In the genomic region with DNA sequence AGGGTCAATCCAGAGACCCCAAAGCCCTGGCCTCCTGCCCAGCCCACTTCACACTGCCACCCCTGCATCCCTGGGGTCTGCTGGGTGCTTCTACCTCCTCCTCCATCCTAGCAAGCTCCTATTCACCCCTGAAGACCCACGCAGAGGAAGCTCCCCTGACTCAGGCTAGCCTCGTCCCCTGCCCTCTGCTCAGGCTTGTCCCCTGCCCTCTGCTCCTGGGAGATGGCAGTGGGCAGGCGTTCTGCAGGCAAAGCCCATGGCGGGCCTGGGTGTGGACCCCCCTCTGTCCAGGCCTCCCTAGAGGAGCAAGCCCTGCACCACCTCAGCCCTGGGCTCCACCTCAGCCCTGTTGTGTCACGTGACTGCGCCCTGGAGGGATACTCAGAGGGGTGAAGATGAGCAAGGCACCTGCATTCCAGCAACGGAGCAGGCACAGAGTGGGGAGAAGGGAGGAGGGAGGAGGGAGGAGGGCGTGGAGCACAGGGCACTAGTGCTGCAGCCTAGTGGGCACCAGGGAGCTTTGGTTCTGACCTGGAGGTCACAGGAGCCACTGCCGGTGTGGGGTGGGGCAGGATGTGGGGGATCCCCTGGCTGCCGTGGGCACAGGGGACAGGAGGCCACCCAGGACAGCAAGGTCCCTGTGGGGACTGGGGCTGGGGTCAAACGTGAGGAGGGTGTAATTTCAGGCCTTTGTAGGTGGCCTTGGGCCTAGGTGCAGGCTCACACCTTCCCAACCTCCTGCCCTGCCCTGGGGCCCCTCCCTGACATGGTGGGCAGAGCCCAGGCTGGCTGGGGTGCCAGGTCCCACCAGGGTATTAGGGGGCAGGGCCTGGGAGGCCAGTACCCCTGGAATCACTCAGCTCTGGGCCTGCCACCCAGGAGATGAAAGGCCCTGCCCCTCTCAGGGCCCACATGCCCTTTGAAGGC, we compare ENCODE assay signal across 20 cellular contexts. TPM values are rescaled to one million over a fixed set of nuclear protein-coding genes. Genes with fewer than 3 reads are reported as not detected.
DNase-seq lines count a peak whose midpoint lies in the region; ATAC-seq, FAIRE-seq and TF ChIP-seq lines count a peak whose summit lies in the region.
"Had no signal": no experiment of that assay in that cellular context is flagged by ENCODE, and none has a peak within 500 bp of the region (broad histone marks: within the 10 kb centered on the region; RNA-seq: fewer than 3 reads in every experiment).

No MANE protein-coding gene starts in this region.

- H3K27ac ChIP-seq in left ventricle myocardium inferior (replicated peaks) = no peak overlapping the region
- peak overlapping the region; percentile 93 for H3K27ac ChIP-seq in HepG2 (ENCODE audit: extremely low read length, insufficient read depth, low read length)
- H3K27ac ChIP-seq: Peyer's patch, VCaP had no signal

- H3K4me2 ChIP-seq in HepG2 (ENCODE audit: low read depth, low read length) = peak overlapping the region; percentile 88

- peak overlapping the region; percentile 71 for H3K9ac ChIP-seq in HepG2 (ENCODE audit: insufficient read depth, low read depth, low read length)

- TF ChIP-seq RAD21 in HepG2 (CRISPR knock-in tag; IDR thresholded peaks at IDR 0.05) = no peak

- DNase-seq in Right ventricle myocardium superior (no peak), left ventricle myocardium inferior (no peak), WTC11 (ENCODE audit: low spot score) (no peak), HepG2 (ENCODE audit: low spot score) (no peak), retina (no peak), NCI-H2227 treated with DMSO at 0.1 percent for 48 hours (lab: John Stamatoyannopoulos, UW) (no peak), RCC 7860 (ENCODE audit: low spot score) (no peak), HCEC 1CT (no peak)
- DNase-seq: ACHN; activated CD8-positive, alpha-beta T cell treated with anti-CD3 and anti-CD28 coated beads, Interleukin-2, amount 10 ng/mL, durations not matched to agents 7 days and 5 days; central memory CD4-positive, alpha-beta T cell; effector CD8-positive, alpha-beta T cell; natural killer cell; Peyer's patch; stimulated activated CD4-positive, alpha-beta T cell treated with anti-CD3 and anti-CD28 coated beads, Interleukin-12 subunit alpha, Interleukin-12 subunit beta, amount 100 ng/mL, for 4 hours; stimulated activated naive CD4-positive, alpha-beta T cell had no signal

- no peak overlapping the region for H2AFZ ChIP-seq in HepG2 (ENCODE audit: low read length)

- no peak for FAIRE-seq in HepG2 (lab: Jason Lieb, UNC)
- FAIRE-seq in RCC 7860 (lab: Jason Lieb, UNC) = no peak

- H3K36me3 ChIP-seq in left ventricle myocardium inferior (no peaks in the 10 kb centered on the region), HepG2 (replicated peaks in 1 of 2; ENCODE audit: control insufficient read depth in 1 of 2, insufficient read depth in 2 of 2, low read length in 2 of 2) (no peaks in the 10 kb centered on the region)
- H3K36me3 ChIP-seq: adrenal gland, Peyer's patch had no signal

- intact Hi-C loops in Right ventricle myocardium superior (cut with DNase I) = no loop called here
- intact Hi-C loops in left ventricle myocardium inferior (cut with micrococcal nuclease) = no loop called here
- intact Hi-C loops in HepG2 (cut with micrococcal nuclease; ENCODE audit: unreplicated experiment) = loop anchor here (2.0 kb wide), 2 partner anchors 17 to 19 kb away; no protein-coding TSS in a partner anchor

- H3K9me3 ChIP-seq in left ventricle myocardium inferior (replicated peaks) = no peaks in the 10 kb centered on the region
- H3K9me3 ChIP-seq in HepG2 (ENCODE audit: low read length) = no peaks in the 10 kb centered on the region
- H3K9me3 ChIP-seq: adrenal gland, Peyer's patch had no signal

- BruUV-seq in HepG2 (replicated peaks; lab: Mats Ljungman, UMichigan) = no TSS peak

- no peak overlapping the region for H3K4me3 ChIP-seq in left ventricle myocardium inferior
- peak overlapping the region; percentile 42 to 71 (median 55); a peak in 5 of 6 replicates for H3K4me3 ChIP-seq in HepG2 (replicated peaks in 1 of 3; ENCODE audit: insufficient read depth in 1 of 3, low read depth in 2 of 3, low read length in 3 of 3)

- no peak for TF ChIP-seq EP300 in HepG2 (IDR thresholded peaks at IDR 0.05; ENCODE audit: low read depth in 2 of 2, low read length in 2 of 2)
- TF ChIP-seq EP300 in HepG2 (CRISPR knock-in tag; IDR thresholded peaks at IDR 0.05; ENCODE audit: borderline replicate concordance) = no peak

- in situ Hi-C loops in HepG2 (cut with HindIII; ENCODE audit: extremely low pct_ligation_motif_present, low pct_unique_long_range_greater_than_20kb) = no loop called here

- H3K27me3 ChIP-seq in left ventricle myocardium inferior (ENCODE audit: low read depth) (peaks cover 39% of the 10 kb centered on the region), HepG2 (ENCODE audit: control insufficient read depth in 1 of 2, insufficient read depth in 2 of 2, low read length in 2 of 2) (no peaks in the 10 kb centered on the region)
- H3K27me3 ChIP-seq: adrenal gland had no signal

- ATAC-seq in Right ventricle myocardium superior (ENCODE audit: poor library complexity) = peak; percentile 8
- ATAC-seq in WTC11 = no peak
- peak; percentile 0 for ATAC-seq in HepG2
- ATAC-seq: activated CD8-positive, alpha-beta T cell treated with anti-CD3 and anti-CD28 coated beads, Interleukin-2, amount 10 ng/mL, durations not matched to agents 7 days and 5 days had no signal

- H3K4me1 Mint-ChIP-seq in WTC11 = peaks cover 13% of the 10 kb centered on the region

- H3K4me3 Mint-ChIP-seq in WTC11 = no peak overlapping the region
- H3K4me3 Mint-ChIP-seq: activated CD8-positive, alpha-beta T cell treated with anti-CD3 and anti-CD28 coated beads, Interleukin-2, amount 10 ng/mL, durations not matched to agents 7 days and 5 days; H9; natural killer cell had no signal

- POLR2A ChIA-PET in WTC11 (lab: Charles Lee) = interaction anchor here (0.7 to 2.8 kb wide), 3 partner anchors 11 to 27 kb away, joined by 3 to 12 read pairs (median 4); partner anchors contain the start of gene FGFR3
- POLR2A ChIA-PET in HepG2 (lab: Yijun Ruan, JAX) = interaction anchor here (0.8 to 34.3 kb wide), 8 partner anchors 8 to 43 kb away, joined by 3 to 1258 read pairs (median 20); partner anchors contain the start of gene FGFR3

- no peaks in the 10 kb centered on the region for H4K20me1 ChIP-seq in HepG2 (ENCODE audit: insufficient read depth, low read length)

- CTCF ChIA-PET in WTC11 (lab: Charles Lee) (interaction anchor here (0.8 to 5.7 kb wide), 7 partner anchors 14 to 45 kb away, joined by 3 to 88 read pairs (median 19); partner anchors contain the start of genes FGFR3, TACC3 and TMEM129), HepG2 (lab: Yijun Ruan, JAX; ENCODE audit: low intra/inter-chr PET ratio, low total read pairs) (interaction anchor here (2.0 kb wide), 1 partner anchor 17 kb away, joined by 6 read pairs; no protein-coding TSS in a partner anchor)

- H3K79me2 ChIP-seq in HepG2 (ENCODE audit: insufficient read depth, low read length) = no peaks in the 10 kb centered on the region

- peaks cover 29% of the 10 kb centered on the region for H3K4me1 ChIP-seq in left ventricle myocardium inferior
- H3K4me1 ChIP-seq in HepG2 (ENCODE audit: insufficient read depth, low read length) = peaks cover 79% of the 10 kb centered on the region

- H3K27ac Mint-ChIP-seq in WTC11 = peak overlapping the region; percentile 60; the same call in 1 of the 2 replicates
- H3K27ac Mint-ChIP-seq: activated CD8-positive, alpha-beta T cell treated with anti-CD3 and anti-CD28 coated beads, Interleukin-2, amount 10 ng/mL, durations not matched to agents 7 days and 5 days; activated T-helper 2 cell treated with anti-CD3 and anti-CD28 coated beads, Interferon-gamma antibody, Interleukin-2, Interleukin-4, amounts not matched to agents 10 μg/mL and 5 μg/mL and 100 μg/mL, durations not matched to agents 14 hours and 24 hours and 36 hours; H9; natural killer cell had no signal

- no peaks in the 10 kb centered on the region for H3K36me3 Mint-ChIP-seq in WTC11
- H3K36me3 Mint-ChIP-seq: natural killer cell had no signal

- TF ChIP-seq CTCF in left ventricle myocardium inferior (IDR thresholded peaks at IDR 0.05; ENCODE audit: borderline replicate concordance) (no peak), WTC11 (IDR thresholded peaks at IDR 0.05) (no peak), HepG2 (CRISPR knock-in tag; IDR thresholded peaks at IDR 0.05) (peak; percentile 20; the same call in 1 of the 2 replicates)

- no peaks in the 10 kb centered on the region for H3K9me3 Mint-ChIP-seq in WTC11
- H3K9me3 Mint-ChIP-seq: activated T-helper 2 cell treated with anti-CD3 and anti-CD28 coated beads, Interferon-gamma antibody, Interleukin-2, Interleukin-4, amounts not matched to agents 10 μg/mL and 5 μg/mL and 100 μg/mL, durations not matched to agents 14 hours and 24 hours and 36 hours; H9; natural killer cell had no signal

- TF ChIP-seq POLR2A in HepG2 (IDR thresholded peaks at IDR 0.05; ENCODE audit: insufficient read depth in 1 of 2, low read depth in 2 of 2, low read length in 2 of 2) = no peak

- peaks cover 4% of the 10 kb centered on the region for H3K27me3 Mint-ChIP-seq in WTC11 (ENCODE audit: low read depth)

- WGBS in HepG2 (ENCODE audit: low lambda C conversion rate) = 0% methylated on average over 4 of the region's 11 CpGs

RNA-seq across cellular contexts. Expression of gene FGFR3, which starts 27.4 kb away (rescaled TPM):
- total RNA-seq in Right ventricle myocardium superior (2.9 TPM), left ventricle myocardium inferior (3.5 TPM), WTC11 (2021) (18.2 to 19.9 TPM (median 19.7 TPM) in 3 replicates), HepG2 (2016; rRNA removed; fragmentation: Illumina TruSeq; extraction: Trizol) (40.2 and 103 TPM in 2 replicates)
- total RNA-seq in HepG2 (2016; cell fraction: cytosol; rRNA removed; fragmentation: Illumina TruSeq; extraction: Trizol; ENCODE audit: low read depth) = 18.3 and 22.4 TPM in 2 replicates
- total RNA-seq in HepG2 (2016; cell fraction: insoluble cytoplasmic fraction; rRNA removed; fragmentation: Illumina TruSeq; extraction: Trizol) = 38.7 and 106 TPM in 2 replicates
- total RNA-seq in HepG2 (2016; cell fraction: membrane; rRNA removed; fragmentation: Illumina TruSeq; extraction: Trizol) = 39.4 and 45.4 TPM in 2 replicates
- 114 and 144 TPM in 2 replicates for total RNA-seq in HepG2 (2016; cell fraction: nucleus; rRNA removed; fragmentation: Illumina TruSeq; extraction: Trizol)
- 109 and 159 TPM in 2 replicates for polyA plus RNA-seq in HepG2 (2011; rRNA removed)
- polyA plus RNA-seq in HepG2 (2011; cell fraction: cytosol; rRNA removed) = 87.8 and 132 TPM in 2 replicates
- polyA plus RNA-seq in HepG2 (2011; cell fraction: nucleus; rRNA removed) = 914 and 1,354 TPM in 2 replicates
- 127 and 140 TPM in 2 replicates for polyA plus RNA-seq in HepG2 (2012)
- 6.7 and 7.6 TPM in 2 replicates for polyA plus RNA-seq in HepG2 (2016; cell fraction: cytosol; fragmentation: Illumina TruSeq; extraction: Trizol; ENCODE audit: low read depth)
- polyA plus RNA-seq in HepG2 (2016; cell fraction: insoluble cytoplasmic fraction; fragmentation: Illumina TruSeq; extraction: Trizol; ENCODE audit: low read depth) = 36.5 and 42.1 TPM in 2 replicates
- polyA plus RNA-seq in HepG2 (2016; cell fraction: membrane; fragmentation: Illumina TruSeq; extraction: Trizol; ENCODE audit: low read depth) = 24.3 and 24.6 TPM in 2 replicates
- 393 and 407 TPM in 2 replicates for polyA plus RNA-seq in HepG2 (2016; cell fraction: nucleus; fragmentation: Illumina TruSeq; extraction: Trizol; ENCODE audit: insufficient read depth, low read depth)
- polyA minus RNA-seq in HepG2 (2011; rRNA and poly(A)+ RNA removed; ENCODE audit: low replicate concordance) = 7.3 and 222 TPM in 2 replicates
- 97.8 and 100 TPM in 2 replicates for polyA minus RNA-seq in HepG2 (2011; cell fraction: cytosol; rRNA and poly(A)+ RNA removed)
- polyA minus RNA-seq in HepG2 (2011; cell fraction: nucleus; rRNA and poly(A)+ RNA removed) = 130 and 153 TPM in 2 replicates
- total RNA-seq: natural killer cell had no signal

RNA-seq across cellular contexts. Expression of gene TACC3, which starts 44.4 kb away (rescaled TPM):
- total RNA-seq in Right ventricle myocardium superior = 7.0 TPM
- 5.8 TPM for total RNA-seq in left ventricle myocardium inferior
- 161 to 207 TPM (median 165 TPM) in 3 replicates for total RNA-seq in WTC11 (2021)
- 21.2 and 35.4 TPM in 2 replicates for total RNA-seq in HepG2 (2016; rRNA removed; fragmentation: Illumina TruSeq; extraction: Trizol)
- 9.8 and 10.0 TPM in 2 replicates for total RNA-seq in HepG2 (2016; cell fraction: cytosol; rRNA removed; fragmentation: Illumina TruSeq; extraction: Trizol; ENCODE audit: low read depth)
- total RNA-seq in HepG2 (2016; cell fraction: insoluble cytoplasmic fraction; rRNA removed; fragmentation: Illumina TruSeq; extraction: Trizol) = 23.8 and 32.4 TPM in 2 replicates
- total RNA-seq in HepG2 (2016; cell fraction: membrane; rRNA removed; fragmentation: Illumina TruSeq; extraction: Trizol) = 15.9 and 17.1 TPM in 2 replicates
- total RNA-seq in HepG2 (2016; cell fraction: nucleus; rRNA removed; fragmentation: Illumina TruSeq; extraction: Trizol) = 24.3 and 29.3 TPM in 2 replicates
- 15.7 and 20.3 TPM in 2 replicates for polyA plus RNA-seq in HepG2 (2011; rRNA removed)
- polyA plus RNA-seq in HepG2 (2011; cell fraction: cytosol; rRNA removed) = 8.7 and 16.8 TPM in 2 replicates
- 68.2 and 101 TPM in 2 replicates for polyA plus RNA-seq in HepG2 (2011; cell fraction: nucleus; rRNA removed)
- 16.3 and 27.3 TPM in 2 replicates for polyA plus RNA-seq in HepG2 (2012)
- 5.5 and 6.4 TPM in 2 replicates for polyA plus RNA-seq in HepG2 (2016; cell fraction: cytosol; fragmentation: Illumina TruSeq; extraction: Trizol; ENCODE audit: low read depth)
- 59.5 and 79.8 TPM in 2 replicates for polyA plus RNA-seq in HepG2 (2016; cell fraction: insoluble cytoplasmic fraction; fragmentation: Illumina TruSeq; extraction: Trizol; ENCODE audit: low read depth)
- polyA plus RNA-seq in HepG2 (2016; cell fraction: membrane; fragmentation: Illumina TruSeq; extraction: Trizol; ENCODE audit: low read depth) = 10.8 and 13.8 TPM in 2 replicates
- 133 and 138 TPM in 2 replicates for polyA plus RNA-seq in HepG2 (2016; cell fraction: nucleus; fragmentation: Illumina TruSeq; extraction: Trizol; ENCODE audit: insufficient read depth, low read depth)
- 12.7 and 22.2 TPM in 2 replicates for polyA minus RNA-seq in HepG2 (2011; rRNA and poly(A)+ RNA removed; ENCODE audit: low replicate concordance)
- 7.4 and 8.9 TPM in 2 replicates for polyA minus RNA-seq in HepG2 (2011; cell fraction: cytosol; rRNA and poly(A)+ RNA removed)
- polyA minus RNA-seq in HepG2 (2011; cell fraction: nucleus; rRNA and poly(A)+ RNA removed) = 10.9 and 13.8 TPM in 2 replicates

RNA-seq across cellular contexts. Expression of gene TMEM129, which starts 44.5 kb away (rescaled TPM):
- total RNA-seq in Right ventricle myocardium superior = 28.6 TPM
- total RNA-seq in left ventricle myocardium inferior = 29.6 TPM
- 44.2 to 54.9 TPM (median 48.7 TPM) in 3 replicates for total RNA-seq in WTC11 (2021)
- total RNA-seq in HepG2 (2016; rRNA removed; fragmentation: Illumina TruSeq; extraction: Trizol) = 15.5 and 25.8 TPM in 2 replicates
- total RNA-seq in HepG2 (2016; cell fraction: cytosol; rRNA removed; fragmentation: Illumina TruSeq; extraction: Trizol; ENCODE audit: low read depth) = 9.2 and 12.7 TPM in 2 replicates
- total RNA-seq in HepG2 (2016; cell fraction: insoluble cytoplasmic fraction; rRNA removed; fragmentation: Illumina TruSeq; extraction: Trizol) = 14.4 and 26.2 TPM in 2 replicates
- 28.5 and 34.5 TPM in 2 replicates for total RNA-seq in HepG2 (2016; cell fraction: membrane; rRNA removed; fragmentation: Illumina TruSeq; extraction: Trizol)
- total RNA-seq in HepG2 (2016; cell fraction: nucleus; rRNA removed; fragmentation: Illumina TruSeq; extraction: Trizol) = 20.4 and 23.0 TPM in 2 replicates
- polyA plus RNA-seq in HepG2 (2011; rRNA removed) = 19.0 and 36.1 TPM in 2 replicates
- polyA plus RNA-seq in HepG2 (2011; cell fraction: cytosol; rRNA removed) = 18.9 and 32.3 TPM in 2 replicates
- 79.1 and 84.6 TPM in 2 replicates for polyA plus RNA-seq in HepG2 (2011; cell fraction: nucleus; rRNA removed)
- 16.1 and 20.7 TPM in 2 replicates for polyA plus RNA-seq in HepG2 (2012)
- 9.4 and 10.4 TPM in 2 replicates for polyA plus RNA-seq in HepG2 (2016; cell fraction: cytosol; fragmentation: Illumina TruSeq; extraction: Trizol; ENCODE audit: low read depth)
- polyA plus RNA-seq in HepG2 (2016; cell fraction: insoluble cytoplasmic fraction; fragmentation: Illumina TruSeq; extraction: Trizol; ENCODE audit: low read depth) = 14.1 and 16.2 TPM in 2 replicates
- 21.6 and 23.3 TPM in 2 replicates for polyA plus RNA-seq in HepG2 (2016; cell fraction: membrane; fragmentation: Illumina TruSeq; extraction: Trizol; ENCODE audit: low read depth)
- polyA plus RNA-seq in HepG2 (2016; cell fraction: nucleus; fragmentation: Illumina TruSeq; extraction: Trizol; ENCODE audit: insufficient read depth, low read depth) = 36.1 and 41.5 TPM in 2 replicates
- 7.1 and 61.3 TPM in 2 replicates for polyA minus RNA-seq in HepG2 (2011; rRNA and poly(A)+ RNA removed; ENCODE audit: low replicate concordance)
- polyA minus RNA-seq in HepG2 (2011; cell fraction: cytosol; rRNA and poly(A)+ RNA removed) = 18.8 and 21.5 TPM in 2 replicates
- polyA minus RNA-seq in HepG2 (2011; cell fraction: nucleus; rRNA and poly(A)+ RNA removed) = 6.4 and 8.5 TPM in 2 replicates

RNA-seq across cellular contexts. Expression of gene SLBP, which starts 53.6 kb away (rescaled TPM):
- total RNA-seq in Right ventricle myocardium superior (12.6 TPM), left ventricle myocardium inferior (11.7 TPM), WTC11 (2021) (36.4 to 40.2 TPM (median 36.9 TPM) in 3 replicates), HepG2 (2016; rRNA removed; fragmentation: Illumina TruSeq; extraction: Trizol) (104 and 131 TPM in 2 replicates)
- 19.5 and 20.5 TPM in 2 replicates for total RNA-seq in HepG2 (2016; cell fraction: cytosol; rRNA removed; fragmentation: Illumina TruSeq; extraction: Trizol; ENCODE audit: low read depth)
- total RNA-seq in HepG2 (2016; cell fraction: insoluble cytoplasmic fraction; rRNA removed; fragmentation: Illumina TruSeq; extraction: Trizol) = 103 and 128 TPM in 2 replicates
- 43.3 and 44.2 TPM in 2 replicates for total RNA-seq in HepG2 (2016; cell fraction: membrane; rRNA removed; fragmentation: Illumina TruSeq; extraction: Trizol)
- 39.3 and 41.5 TPM in 2 replicates for total RNA-seq in HepG2 (2016; cell fraction: nucleus; rRNA removed; fragmentation: Illumina TruSeq; extraction: Trizol)
- 29.8 and 43.9 TPM in 2 replicates for polyA plus RNA-seq in HepG2 (2011; rRNA removed)
- polyA plus RNA-seq in HepG2 (2011; cell fraction: cytosol; rRNA removed) = 22.0 and 30.6 TPM in 2 replicates
- 12.8 and 13.8 TPM in 2 replicates for polyA plus RNA-seq in HepG2 (2011; cell fraction: nucleus; rRNA removed)
- 30.0 and 43.7 TPM in 2 replicates for polyA plus RNA-seq in HepG2 (2012)
- polyA plus RNA-seq in HepG2 (2016; cell fraction: cytosol; fragmentation: Illumina TruSeq; extraction: Trizol; ENCODE audit: low read depth) = 10.3 and 11.7 TPM in 2 replicates
- polyA plus RNA-seq in HepG2 (2016; cell fraction: insoluble cytoplasmic fraction; fragmentation: Illumina TruSeq; extraction: Trizol; ENCODE audit: low read depth) = 140 and 142 TPM in 2 replicates
- polyA plus RNA-seq in HepG2 (2016; cell fraction: membrane; fragmentation: Illumina TruSeq; extraction: Trizol; ENCODE audit: low read depth) = 24.5 and 24.6 TPM in 2 replicates
- 69.4 and 73.3 TPM in 2 replicates for polyA plus RNA-seq in HepG2 (2016; cell fraction: nucleus; fragmentation: Illumina TruSeq; extraction: Trizol; ENCODE audit: insufficient read depth, low read depth)
- polyA minus RNA-seq in HepG2 (2011; rRNA and poly(A)+ RNA removed; ENCODE audit: low replicate concordance) = 12.5 and 24.7 TPM in 2 replicates
- polyA minus RNA-seq in HepG2 (2011; cell fraction: cytosol; rRNA and poly(A)+ RNA removed) = 19.7 and 22.7 TPM in 2 replicates
- 10.8 and 13.7 TPM in 2 replicates for polyA minus RNA-seq in HepG2 (2011; cell fraction: nucleus; rRNA and poly(A)+ RNA removed)
